9 cellular contexts compared by ENCODE assay signal in genomic region chr9:33044677-33045282, GRCh38. TPM values are rescaled to one million over a fixed set of nuclear protein-coding genes. Genes with fewer than 3 reads are reported as not detected.
DNase-seq lines count a peak whose midpoint lies in the region; FAIRE-seq and TF ChIP-seq lines count a peak whose summit lies in the region.
"Had no signal": no experiment of that assay in that cellular context is flagged by ENCODE, and none has a peak within 500 bp of the region (broad histone marks: within the 10 kb centered on the region; RNA-seq: fewer than 3 reads in every experiment).

No MANE protein-coding gene starts in this region.

- H3K9me3 ChIP-seq in keratinocyte (ENCODE audit: control insufficient read depth, low read depth, low read length), result no peaks in the 10 kb centered on the region
- no peaks in the 10 kb centered on the region for H3K9me3 ChIP-seq in stomach

- peak overlapping the region; percentile 78 for H3K9ac ChIP-seq in keratinocyte (ENCODE audit: control insufficient read depth, extremely low read depth, insufficient read depth, low read length)

- no peak for TF ChIP-seq EP300 in stomach (IDR thresholded peaks at IDR 0.05)

- dilution Hi-C loops in keratinocyte (cut with MboI; ENCODE audit: extremely low pct_ligation_motif_present, low sequenced_read_pairs), result no loop called here

- no peak for FAIRE-seq in keratinocyte (lab: Jason Lieb, UNC)
- FAIRE-seq: A204.1 had no signal

- peak overlapping the region; percentile 74 for H2AFZ ChIP-seq in keratinocyte (ENCODE audit: control insufficient read depth, low read length)

- TF ChIP-seq CTCF in brain microvascular endothelial cell (IDR thresholded peaks at IDR 0.05; ENCODE audit: low read depth, low read length, missing control alignments), result peak; percentile 53
- peak; percentile 26 to 74 (median 47) for TF ChIP-seq CTCF in keratinocyte (optimal IDR thresholded peaks at IDR 0.05 in 1 of 3, IDR thresholded peaks at IDR 0.05 in 1 of 3, conservative IDR thresholded peaks at IDR 0.05 in 1 of 3; ENCODE audit: extremely low read depth in 1 of 3, insufficient read depth in 2 of 3, low read length in 3 of 3)
- TF ChIP-seq CTCF in stomach (IDR thresholded peaks at IDR 0.05), result peak in 1 of 7 experiments; percentile 20

- H3K79me2 ChIP-seq in keratinocyte (ENCODE audit: control insufficient read depth, insufficient read depth, low read length), result no peaks in the 10 kb centered on the region

- H3K27ac ChIP-seq in brain microvascular endothelial cell, result peak overlapping the region; percentile 50
- H3K27ac ChIP-seq in keratinocyte (ENCODE audit: control insufficient read depth, insufficient read depth, low read length), result peak overlapping the region; percentile 69
- peak overlapping the region; percentile 86 to 96 (median 92) for H3K27ac ChIP-seq in stomach

- WGBS in stomach, 5 donors, result 23 to 37% (median 29%) methylated on average over 12 of the region's 12 CpGs

- no peak for TF ChIP-seq POLR2A in stomach (IDR thresholded peaks at IDR 0.05)

- no peaks in the 10 kb centered on the region for H4K20me1 ChIP-seq in keratinocyte (ENCODE audit: control insufficient read depth, extremely low read depth, insufficient read depth, low read length)

- DNase-seq in NCI-H1417 (lab: John Stamatoyannopoulos, UW) (peak; percentile 10 to 72 (median 39)), NCI-H1417 treated with DMSO at 0.1 percent for 48 hours (lab: John Stamatoyannopoulos, UW) (no peak), NCI-H2081 treated with DMSO at 0.1 percent for 48 hours (lab: John Stamatoyannopoulos, UW) (peak; percentile 23), brain microvascular endothelial cell (no peak), keratinocyte (ENCODE audit: low read depth, low spot score) (no peak), stomach (peak; percentile 39), SKM-1 (lab: John Stamatoyannopoulos, UW; ENCODE audit: unreplicated experiment) (no peak), NOMO-1 (lab: John Stamatoyannopoulos, UW; ENCODE audit: unreplicated experiment in 2 of 2) (no peak)

- H3K4me3 ChIP-seq in brain microvascular endothelial cell (ENCODE audit: low read depth, low read length) (peak overlapping the region; percentile 66), keratinocyte (ENCODE audit: control insufficient read depth in 2 of 3, extremely low read depth in 1 of 3, insufficient read depth in 2 of 3, low read depth in 1 of 3, low read length in 3 of 3) (peak overlapping the region; percentile 55 to 77 (median 67)), stomach (peak overlapping the region; percentile 51 to 57 (median 54))

- H3K27me3 ChIP-seq in brain microvascular endothelial cell (replicated peaks), result no peaks in the 10 kb centered on the region
- H3K27me3 ChIP-seq in keratinocyte (ENCODE audit: control insufficient read depth, extremely low read depth, insufficient read depth, low read length), result no peaks in the 10 kb centered on the region
- H3K27me3 ChIP-seq in stomach, result no peaks in the 10 kb centered on the region

- H3K4me2 ChIP-seq in keratinocyte (ENCODE audit: control insufficient read depth, extremely low read depth, insufficient read depth, low read depth, low read length), result peak overlapping the region; percentile 63

- no peaks in the 10 kb centered on the region for H3K9me1 ChIP-seq in keratinocyte (ENCODE audit: control insufficient read depth, extremely low read depth, insufficient read depth, low read length)

- H3K4me1 ChIP-seq in keratinocyte (ENCODE audit: control insufficient read depth, extremely low read depth, insufficient read depth, low read length), result peaks cover 12% of the 10 kb centered on the region
- peaks cover 4 to 27% (median 13%) of the 10 kb centered on the region in 4 donors for H3K4me1 ChIP-seq in stomach

- H3K36me3 ChIP-seq in brain microvascular endothelial cell (replicated peaks) (peaks cover 21% of the 10 kb centered on the region), keratinocyte (ENCODE audit: control insufficient read depth in 2 of 2, extremely low read depth in 1 of 2, insufficient read depth in 2 of 2, low read length in 2 of 2) (peaks cover 6% of the 10 kb centered on the region in 2 experiments), stomach (peaks cover 19 to 62% (median 61%) of the 10 kb centered on the region in 4 donors)

- intact Hi-C loops in stomach (cut with DNase I; ENCODE audit: low total_unique reads), result no loop called here

- in situ Hi-C loops in brain microvascular endothelial cell (cut with HindIII; ENCODE audit: low pct_ligation_motif_present, low sequenced_read_pairs), result no loop called here

RNA-seq across cellular contexts. Expression of gene DNAJA1, which starts 19.7 kb away (rescaled TPM):
- polyA plus RNA-seq in keratinocyte, result 106 to 169 TPM (median 118 TPM) in 3 replicates
- polyA plus RNA-seq in keratinocyte (2011; ENCODE audit: low read depth), result 448 TPM
- polyA plus RNA-seq in keratinocyte (2011; cell fraction: cytosol; rRNA removed), result 76.2 and 139 TPM in 2 replicates
- polyA plus RNA-seq in keratinocyte (2011; cell fraction: nucleus; rRNA removed), result 69.9 and 114 TPM in 2 replicates
- 130 and 160 TPM in 2 replicates for polyA plus RNA-seq in keratinocyte (2012; ENCODE audit: low replicate concordance)
- 32.8 to 79.8 TPM (median 42.7 TPM) in 3 replicates for polyA minus RNA-seq in keratinocyte
- polyA minus RNA-seq in keratinocyte (2011; cell fraction: cytosol; rRNA and poly(A)+ RNA removed), result 67.1 TPM
- polyA minus RNA-seq in keratinocyte (2011; cell fraction: nucleus; rRNA and poly(A)+ RNA removed), result 35.7 and 52.9 TPM in 2 replicates
- 10 to 100 TPM; 16.8 to 81.1 (median 29.2) TPM for total RNA-seq in stomach
- 10 to 100 TPM; 43.5 to 87.4 (median 75.3) TPM for polyA plus RNA-seq in stomach

RNA-seq across cellular contexts. Expression of gene SMU1, which starts 31.7 kb away (rescaled TPM):
- 15.3 to 20.3 TPM (median 16.1 TPM) in 3 replicates for polyA plus RNA-seq in keratinocyte
- 7.8 TPM for polyA plus RNA-seq in keratinocyte (2011; ENCODE audit: low read depth)
- polyA plus RNA-seq in keratinocyte (2011; cell fraction: cytosol; rRNA removed), result 9.3 and 15.7 TPM in 2 replicates
- polyA plus RNA-seq in keratinocyte (2011; cell fraction: nucleus; rRNA removed), result 13.8 and 15.0 TPM in 2 replicates
- polyA plus RNA-seq in keratinocyte (2012; ENCODE audit: low replicate concordance), result 16.0 and 16.5 TPM in 2 replicates
- polyA minus RNA-seq in keratinocyte, result 5.8 to 24.4 TPM (median 16.5 TPM) in 3 replicates
- 14.0 TPM for polyA minus RNA-seq in keratinocyte (2011; cell fraction: cytosol; rRNA and poly(A)+ RNA removed)
- 9.9 and 17.8 TPM in 2 replicates for polyA minus RNA-seq in keratinocyte (2011; cell fraction: nucleus; rRNA and poly(A)+ RNA removed)
- total RNA-seq in stomach, result 10 to 100 TPM in 2 of 5 donors, 1 to 10 TPM in 3; 1.7 to 36.2 (median 10.0) TPM
- 1 to 10 TPM; 7.4 to 8.1 (median 8.0) TPM for polyA plus RNA-seq in stomach

RNA-seq across cellular contexts. Expression of gene APTX, which starts 43.4 kb away (rescaled TPM):
- polyA plus RNA-seq in keratinocyte (53.2 to 86.8 TPM (median 64.7 TPM) in 3 replicates), stomach (10 to 100 TPM; 24.4 to 28.0 (median 24.7) TPM)
- polyA plus RNA-seq in keratinocyte (2011; ENCODE audit: low read depth), result 96.6 TPM
- 48.2 and 56.8 TPM in 2 replicates for polyA plus RNA-seq in keratinocyte (2011; cell fraction: cytosol; rRNA removed)
- 65.6 and 78.5 TPM in 2 replicates for polyA plus RNA-seq in keratinocyte (2011; cell fraction: nucleus; rRNA removed)
- 61.1 and 61.2 TPM in 2 replicates for polyA plus RNA-seq in keratinocyte (2012; ENCODE audit: low replicate concordance)
- 18.4 to 55.9 TPM (median 29.6 TPM) in 3 replicates for polyA minus RNA-seq in keratinocyte
- polyA minus RNA-seq in keratinocyte (2011; cell fraction: cytosol; rRNA and poly(A)+ RNA removed), result 24.2 TPM
- 24.7 and 46.3 TPM in 2 replicates for polyA minus RNA-seq in keratinocyte (2011; cell fraction: nucleus; rRNA and poly(A)+ RNA removed)
- total RNA-seq in stomach, result 10 to 100 TPM; 10.4 to 48.8 (median 30.8) TPM

Comparison
In these comparisons a context has a peak if more than half of its experiments do, and no peak if none do; other contexts are left out.
1. DNase-seq: peak in NCI-H1417 (3 of 3), NCI-H2081 treated with DMSO at 0.1 percent for 48 hours (single experiment) and stomach (single experiment); none in NCI-H1417 treated with DMSO at 0.1 percent for 48 hours (single experiment), brain microvascular endothelial cell (single experiment), keratinocyte (single experiment), SKM-1 (single experiment) and NOMO-1 (0 of 2).
2. Peak in every context shown above with its lines, with median percentiles within 50 percentile points of each other: H3K27ac ChIP-seq and H3K4me3 ChIP-seq.